ENCODE assay signal across 1 cellular context in the genomic region with DNA sequence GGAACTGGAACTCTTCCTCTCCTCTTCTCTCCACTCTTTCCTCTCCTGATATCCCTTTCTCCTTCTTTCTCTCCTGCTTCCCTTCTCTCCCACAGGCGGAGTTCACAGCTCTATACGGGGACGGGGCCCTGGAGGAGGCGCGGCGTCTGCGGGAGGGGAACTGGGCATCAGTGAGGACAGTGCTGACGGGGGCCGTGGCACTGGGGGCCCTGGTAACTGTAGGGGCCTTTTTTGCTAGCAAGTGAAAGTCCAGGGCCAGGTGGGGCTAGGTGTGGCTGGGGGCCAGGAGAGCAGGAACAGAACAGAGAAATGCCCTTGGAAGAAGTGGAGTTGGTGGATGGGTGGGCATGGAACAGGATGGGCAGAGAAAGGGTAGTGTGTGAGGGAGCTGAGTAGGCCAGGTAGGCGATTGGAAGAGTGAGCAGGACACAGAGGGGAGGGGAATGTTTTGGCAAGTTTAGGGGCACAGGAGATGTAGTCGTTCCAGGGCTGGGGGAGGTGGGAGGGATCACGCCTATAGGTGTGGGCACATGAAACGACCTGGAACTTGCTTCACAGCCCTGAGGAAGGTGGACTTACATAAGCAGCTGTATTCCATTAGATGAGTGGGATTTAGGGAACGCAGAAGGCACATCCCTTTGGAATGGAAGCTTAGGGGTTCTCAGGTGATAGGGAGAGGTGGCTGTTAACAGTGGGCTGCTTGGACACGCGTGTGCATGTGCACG.
TF ChIP-seq lines count a peak whose summit lies in the region.

No MANE protein-coding gene starts in this region.

TF ChIP-seq in HepG2, 621 proteins besides CTCF, POLR2A, EP300 and RAD21:
- TF ChIP-seq ZBTB21 (CRISPR knock-in tag; IDR thresholded peaks at IDR 0.05) (no peak), SMARCE1 (IDR thresholded peaks at IDR 0.05; ENCODE audit: borderline replicate concordance) (no peak), NFYC (CRISPR knock-in tag; IDR thresholded peaks at IDR 0.05) (no peak), CREB1 (IDR thresholded peaks at IDR 0.05) (no peak), CREB1 (CRISPR knock-in tag; IDR thresholded peaks at IDR 0.05) (no peak), ZNF256 (CRISPR knock-in tag; conservative IDR thresholded peaks at IDR 0.05) (no peak), MED13 (CRISPR knock-in tag; IDR thresholded peaks at IDR 0.05) (no peak), ZNF430 (CRISPR knock-in tag; IDR thresholded peaks at IDR 0.05) (0 out of 2 replicates have a peak, but pooled peaks have one; percentile 5), ZNF451 (CRISPR knock-in tag; IDR thresholded peaks at IDR 0.05) (no peak), ZNF746 (CRISPR knock-in tag; IDR thresholded peaks at IDR 0.05) (no peak), RBM39 (IDR thresholded peaks at IDR 0.05; ENCODE audit: low read depth, low read length, poor library complexity, severe bottlenecking) (peak; percentile 43), AGO1 (IDR thresholded peaks at IDR 0.05; ENCODE audit: low read depth, low read length, poor library complexity, severe bottlenecking) (peak; percentile 30), ZNF543 (CRISPR knock-in tag; IDR thresholded peaks at IDR 0.05) (no peak), KLF12 (CRISPR knock-in tag; IDR thresholded peaks at IDR 0.05; ENCODE audit: borderline replicate concordance) (no peak), RBFOX2 (IDR thresholded peaks at IDR 0.05; ENCODE audit: low read depth, low read length) (0 out of 2 replicates have a peak, but pooled peaks have one; percentile 27), ZNF749 (CRISPR knock-in tag; IDR thresholded peaks at IDR 0.05; ENCODE audit: borderline replicate concordance) (no peak), POLR2G (IDR thresholded peaks at IDR 0.05; ENCODE audit: low read depth, low read length) (peak; percentile 15; the same call in 1 of the 2 replicates), TAF1 (CRISPR knock-in tag; IDR thresholded peaks at IDR 0.05) (no peak), ZNF460 (CRISPR knock-in tag; IDR thresholded peaks at IDR 0.05; ENCODE audit: borderline replicate concordance) (no peak), MTA3 (CRISPR knock-in tag; IDR thresholded peaks at IDR 0.05) (no peak)
- TF ChIP-seq, protein P1, sequence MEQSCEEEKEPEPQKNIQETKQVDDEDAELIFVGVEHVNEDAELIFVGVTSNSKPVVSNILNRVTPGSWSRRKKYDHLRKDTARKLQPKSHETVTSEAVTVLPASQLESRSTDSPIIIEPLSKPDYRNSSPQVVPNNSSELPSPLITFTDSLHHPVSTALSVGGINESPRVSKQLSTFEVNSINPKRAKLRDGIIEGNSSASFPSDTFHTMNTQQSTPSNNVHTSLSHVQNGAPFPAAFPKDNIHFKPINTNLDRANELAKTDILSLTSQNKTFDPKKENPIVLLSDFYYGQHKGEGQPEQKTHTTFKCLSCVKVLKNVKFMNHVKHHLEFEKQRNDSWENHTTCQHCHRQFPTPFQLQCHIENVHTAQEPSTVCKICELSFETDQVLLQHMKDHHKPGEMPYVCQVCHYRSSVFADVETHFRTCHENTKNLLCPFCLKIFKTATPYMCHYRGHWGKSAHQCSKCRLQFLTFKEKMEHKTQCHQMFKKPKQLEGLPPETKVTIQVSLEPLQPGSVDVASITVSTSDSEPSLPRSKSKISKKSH (CRISPR knock-in tag; IDR thresholded peaks at IDR 0.05; ENCODE audit: borderline replicate concordance), result 0 out of 2 replicates have a peak, but pooled peaks have one; percentile 46
- TF ChIP-seq, protein P2, sequence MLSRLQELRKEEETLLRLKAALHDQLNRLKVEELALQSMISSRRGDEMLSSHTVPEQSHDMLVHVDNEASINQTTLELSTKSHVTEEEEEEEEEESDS (CRISPR knock-in tag; IDR thresholded peaks at IDR 0.05; ENCODE audit: borderline replicate concordance), result no peak
- TF ChIP-seq, protein P3, sequence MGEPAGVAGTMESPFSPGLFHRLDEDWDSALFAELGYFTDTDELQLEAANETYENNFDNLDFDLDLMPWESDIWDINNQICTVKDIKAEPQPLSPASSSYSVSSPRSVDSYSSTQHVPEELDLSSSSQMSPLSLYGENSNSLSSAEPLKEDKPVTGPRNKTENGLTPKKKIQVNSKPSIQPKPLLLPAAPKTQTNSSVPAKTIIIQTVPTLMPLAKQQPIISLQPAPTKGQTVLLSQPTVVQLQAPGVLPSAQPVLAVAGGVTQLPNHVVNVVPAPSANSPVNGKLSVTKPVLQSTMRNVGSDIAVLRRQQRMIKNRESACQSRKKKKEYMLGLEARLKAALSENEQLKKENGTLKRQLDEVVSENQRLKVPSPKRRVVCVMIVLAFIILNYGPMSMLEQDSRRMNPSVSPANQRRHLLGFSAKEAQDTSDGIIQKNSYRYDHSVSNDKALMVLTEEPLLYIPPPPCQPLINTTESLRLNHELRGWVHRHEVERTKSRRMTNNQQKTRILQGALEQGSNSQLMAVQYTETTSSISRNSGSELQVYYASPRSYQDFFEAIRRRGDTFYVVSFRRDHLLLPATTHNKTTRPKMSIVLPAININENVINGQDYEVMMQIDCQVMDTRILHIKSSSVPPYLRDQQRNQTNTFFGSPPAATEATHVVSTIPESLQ (CRISPR knock-in tag; conservative IDR thresholded peaks at IDR 0.05), result no peak
